ENCODE assay signal across 8 cellular contexts in the genomic region with DNA sequence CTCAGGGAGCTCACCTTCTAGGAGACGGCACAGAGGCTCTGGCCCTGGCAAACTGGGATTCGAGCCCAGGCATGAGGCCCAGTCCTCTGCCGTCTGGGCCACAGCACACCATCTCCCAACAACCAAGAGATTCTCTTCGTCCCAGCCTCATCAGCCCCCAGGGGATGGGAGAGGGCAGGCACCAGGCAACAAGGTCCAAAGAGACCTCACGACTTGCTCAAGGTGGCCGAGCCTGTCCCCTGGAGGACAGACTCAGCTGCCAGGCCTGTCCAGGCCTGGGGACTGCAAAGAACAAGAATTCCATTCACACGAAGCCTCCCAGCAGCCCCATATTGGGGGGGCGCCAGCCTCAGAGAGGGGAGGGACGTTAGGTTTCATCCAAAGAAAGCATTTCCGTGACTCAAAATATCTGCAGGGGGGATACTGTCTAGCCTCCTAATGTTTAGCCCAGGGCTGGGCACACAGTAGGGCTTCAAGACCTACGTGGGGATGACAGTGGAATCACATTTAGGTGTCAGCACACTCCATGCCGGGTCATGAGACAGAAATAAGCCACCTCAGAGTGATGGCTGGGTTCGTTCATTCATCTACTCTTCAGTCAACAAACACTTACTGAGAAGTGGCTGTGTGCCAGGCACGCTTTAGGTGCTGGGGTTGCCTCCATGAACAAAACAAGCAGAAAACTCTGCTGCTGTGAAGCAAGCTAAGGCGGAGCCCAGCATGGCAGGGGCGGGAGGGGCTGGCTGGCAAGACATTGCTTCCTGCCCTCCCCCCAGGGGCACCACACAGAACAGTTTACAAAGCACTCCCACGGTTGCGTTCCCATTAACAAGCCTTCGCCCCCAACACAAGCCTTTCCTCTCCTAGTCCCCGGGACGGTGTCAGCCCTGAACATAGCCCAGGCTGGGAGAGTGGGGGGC. TPM values are rescaled to one million over a fixed set of nuclear protein-coding genes. Genes with fewer than 3 reads are reported as not detected.
DNase-seq lines count a peak whose midpoint lies in the region; TF ChIP-seq lines count a peak whose summit lies in the region.

No MANE protein-coding gene starts in this region.

- peak overlapping the region; percentile 88 for H3K27ac Mint-ChIP-seq in activated naive CD4-positive, alpha-beta T cell treated with anti-CD3 and anti-CD28 coated beads, Interleukin-2, amount 10 ng/mL, durations not matched to agents 7 days and 5 days
- no peak overlapping the region for H3K27ac Mint-ChIP-seq in progenitor cell of endocrine pancreas
- H3K27ac Mint-ChIP-seq in CD14-positive monocyte: no peak overlapping the region

- POLR2A ChIA-PET in HEK293T (lab: Yijun Ruan, JAX): interaction anchor here (1.1 to 4.8 kb wide), 2 partner anchors 15 to 51 kb away, joined by 4 to 42 read pairs; partner anchors contain the start of gene PPP1CA

- no peaks in the 10 kb centered on the region for H3K9me3 Mint-ChIP-seq in activated naive CD4-positive, alpha-beta T cell treated with anti-CD3 and anti-CD28 coated beads, Interleukin-2, amount 10 ng/mL, durations not matched to agents 7 days and 5 days
- H3K9me3 Mint-ChIP-seq in progenitor cell of endocrine pancreas (ENCODE audit: low read depth): no peaks in the 10 kb centered on the region
- peaks cover 0 to 12% (median 4%) of the 10 kb centered on the region in 7 donors for H3K9me3 Mint-ChIP-seq in CD14-positive monocyte

- peaks cover 77% of the 10 kb centered on the region for H3K4me1 Mint-ChIP-seq in activated naive CD4-positive, alpha-beta T cell treated with anti-CD3 and anti-CD28 coated beads, Interleukin-2, amount 10 ng/mL, durations not matched to agents 7 days and 5 days
- H3K4me1 Mint-ChIP-seq in progenitor cell of endocrine pancreas (ENCODE audit: low read depth) (peaks cover 5% of the 10 kb centered on the region), CD14-positive monocyte (peaks cover 35% of the 10 kb centered on the region)

- H3K4me3 Mint-ChIP-seq in activated naive CD4-positive, alpha-beta T cell treated with anti-CD3 and anti-CD28 coated beads, Interleukin-2, amount 10 ng/mL, durations not matched to agents 7 days and 5 days: peak overlapping the region; percentile 58
- H3K4me3 Mint-ChIP-seq in progenitor cell of endocrine pancreas (ENCODE audit: low read depth): no peak overlapping the region
- peak overlapping the region in 1 of 2 donors; percentile 75 for H3K4me3 Mint-ChIP-seq in CD14-positive monocyte

- TF ChIP-seq CTCF in progenitor cell of endocrine pancreas (IDR thresholded peaks at IDR 0.05; ENCODE audit: unreplicated experiment): no peak
- TF ChIP-seq CTCF in CD14-positive monocyte (IDR thresholded peaks at IDR 0.05): no peak

- peaks cover 4% of the 10 kb centered on the region for H3K36me3 Mint-ChIP-seq in activated naive CD4-positive, alpha-beta T cell treated with anti-CD3 and anti-CD28 coated beads, Interleukin-2, amount 10 ng/mL, durations not matched to agents 7 days and 5 days
- H3K36me3 Mint-ChIP-seq in progenitor cell of endocrine pancreas (ENCODE audit: insufficient read depth) (no peaks in the 10 kb centered on the region), CD14-positive monocyte (peaks cover 4 to 8% of the 10 kb centered on the region in 2 donors)

- DNase-seq in EH (ENCODE audit: low read depth): peak; percentile 27
- peak; percentile 25 for DNase-seq in NCI-H748 treated with DMSO at 0.1 percent for 48 hours (lab: John Stamatoyannopoulos, UW)
- DNase-seq in activated naive CD4-positive, alpha-beta T cell treated with anti-CD3 and anti-CD28 coated beads, Interleukin-2, amount 10 ng/mL, durations not matched to agents 7 days and 5 days: peak; percentile 75
- peak; percentile 42 for DNase-seq in mucosa of gallbladder (ENCODE audit: low spot score)
- no peak for DNase-seq in NCI-H2227 (lab: John Stamatoyannopoulos, UW; ENCODE audit: unreplicated experiment)
- DNase-seq in HEK293T (ENCODE audit: extremely low spot score): no peak
- no peak for DNase-seq in progenitor cell of endocrine pancreas (ENCODE audit: low spot score, unreplicated experiment)
- DNase-seq in CD14-positive monocyte (ENCODE audit: low spot score): no peak

- H3K27me3 Mint-ChIP-seq in activated naive CD4-positive, alpha-beta T cell treated with anti-CD3 and anti-CD28 coated beads, Interleukin-2, amount 10 ng/mL, durations not matched to agents 7 days and 5 days: peaks cover 57% of the 10 kb centered on the region
- H3K27me3 Mint-ChIP-seq in progenitor cell of endocrine pancreas (peaks cover 32% of the 10 kb centered on the region), CD14-positive monocyte (ENCODE audit: low read depth in 3 of 3) (peaks cover 49 to 84% (median 73%) of the 10 kb centered on the region in 3 donors)

- CTCF ChIA-PET in activated naive CD4-positive, alpha-beta T cell treated with anti-CD3 and anti-CD28 coated beads, Interleukin-2, amount 10 ng/mL, durations not matched to agents 7 days and 5 days (lab: Charles Lee): no interaction called here
- CTCF ChIA-PET in HEK293T (lab: Yijun Ruan, JAX): no interaction called here

- intact Hi-C loops in CD14-positive monocyte (cut with micrococcal nuclease): no loop called here

TF ChIP-seq in HEK293T, 16 proteins besides CTCF, POLR2A, EP300 and RAD21:
- TF ChIP-seq CTBP1 (IDR thresholded peaks at IDR 0.05; ENCODE audit: borderline replicate concordance) (no peak), LEF1 (IDR thresholded peaks at IDR 0.05; ENCODE audit: borderline replicate concordance) (no peak), NFRKB (IDR thresholded peaks at IDR 0.05) (no peak)

RNA-seq across cellular contexts. Expression of gene CARNS1, which starts 1.2 kb away (rescaled TPM):
- total RNA-seq in mucosa of gallbladder: 78.4 TPM
- 0.29 and 0.53 TPM in 2 replicates for total RNA-seq in progenitor cell of endocrine pancreas
- polyA plus RNA-seq in CD14-positive monocyte: not detected

RNA-seq across cellular contexts. Expression of gene RPS6KB2, which starts 11.6 kb away (rescaled TPM):
- total RNA-seq in mucosa of gallbladder (39.7 TPM), progenitor cell of endocrine pancreas (51.7 and 53.8 TPM in 2 replicates)
- 10 to 100 TPM; 51.6 to 53.8 TPM for polyA plus RNA-seq in CD14-positive monocyte

RNA-seq across cellular contexts. Expression of gene TBC1D10C, which starts 12.8 kb away (rescaled TPM):
- 10.6 TPM for total RNA-seq in mucosa of gallbladder
- total RNA-seq in progenitor cell of endocrine pancreas: 0.24 TPM in 1 of 2 replicates, not detected in the other
- 10 to 100 TPM; 68.6 to 72.9 TPM for polyA plus RNA-seq in CD14-positive monocyte

RNA-seq across cellular contexts. Expression of gene PPP1CA, which starts 15.0 kb away (rescaled TPM):
- total RNA-seq in mucosa of gallbladder (140 TPM), progenitor cell of endocrine pancreas (140 and 145 TPM in 2 replicates)
- 100 to 1,000 TPM; 461 to 551 TPM for polyA plus RNA-seq in CD14-positive monocyte

RNA-seq across cellular contexts. Expression of gene PTPRCAP, which starts 20.8 kb away (rescaled TPM):
- 14.7 TPM for total RNA-seq in mucosa of gallbladder
- 0.73 and 2.3 TPM in 2 replicates for total RNA-seq in progenitor cell of endocrine pancreas
- polyA plus RNA-seq in CD14-positive monocyte: 1 to 10 TPM; 2.1 to 2.8 TPM

Comparison
In these comparisons a context has a peak if more than half of its experiments do, and no peak if none do; other contexts are left out.
1. DNase-seq: peak in EH (single experiment), NCI-H748 treated with DMSO at 0.1 percent for 48 hours (single experiment), activated naive CD4-positive, alpha-beta T cell treated with anti-CD3 and anti-CD28 coated beads, Interleukin-2, amount 10 ng/mL, durations not matched to agents 7 days and 5 days (single experiment) and mucosa of gallbladder (single experiment); none in NCI-H2227 (single experiment), HEK293T (single experiment), progenitor cell of endocrine pancreas (single experiment) and CD14-positive monocyte (single experiment).
2. RNA of gene CARNS1, which starts 1.2 kb away (total RNA-seq): 78.4 TPM in mucosa of gallbladder (single experiment); 0.29 to 0.53 TPM in progenitor cell of endocrine pancreas; every median in the first group is over 10 times any median in the second.